In the genomic region with DNA sequence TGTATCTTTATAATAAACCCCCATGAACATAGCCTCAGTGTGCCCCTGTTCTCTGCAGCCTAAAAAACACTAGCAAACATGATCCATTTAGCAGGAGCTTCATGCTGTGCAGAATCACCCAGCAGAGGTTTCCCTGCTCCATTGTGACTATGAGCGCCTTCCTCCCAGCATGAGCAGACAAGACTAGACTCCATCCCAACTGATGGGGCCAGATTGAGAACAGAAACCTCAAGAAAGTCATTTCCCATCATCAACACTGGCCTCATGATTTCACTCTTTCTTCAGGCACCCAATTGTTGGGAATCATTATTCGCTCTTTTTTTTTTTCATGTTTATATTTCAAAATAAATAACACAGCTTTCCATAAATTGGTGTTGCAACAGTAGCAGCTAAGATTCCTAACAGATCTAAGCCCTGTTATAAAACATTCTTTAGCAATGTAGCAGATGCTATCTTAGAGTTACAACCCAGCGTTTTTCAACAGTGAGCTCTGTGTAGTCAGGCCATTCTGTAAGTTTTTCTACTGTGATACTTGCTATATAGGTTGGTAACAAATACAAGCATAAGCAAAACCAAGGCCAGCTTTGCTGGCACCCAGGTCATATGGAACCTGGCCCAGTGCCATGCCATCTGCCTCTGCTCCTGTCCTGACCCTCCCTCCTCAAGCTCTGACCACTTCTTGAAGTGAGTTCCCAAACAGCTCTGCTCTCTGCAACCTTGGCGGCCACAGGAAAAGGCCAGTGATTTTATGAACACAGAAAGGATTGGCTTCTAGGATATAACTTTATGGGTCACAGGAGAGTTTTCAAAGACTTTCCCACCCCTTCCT, we compare ENCODE assay signal across 11 cellular contexts. TPM values are rescaled to one million over a fixed set of nuclear protein-coding genes. Genes with fewer than 3 reads are reported as not detected.
DNase-seq lines count a peak whose midpoint lies in the region; ATAC-seq and TF ChIP-seq lines count a peak whose summit lies in the region.
"Had no signal": no experiment of that assay in that cellular context is flagged by ENCODE, and none has a peak within 500 bp of the region (broad histone marks: within the 10 kb centered on the region; RNA-seq: fewer than 3 reads in every experiment).

No MANE protein-coding gene starts in this region.

- no peak for ATAC-seq in HG03196 (IDR thresholded peaks at IDR 0.05; ENCODE audit: unreplicated experiment)
- ATAC-seq: sciatic nerve had no signal

- DNase-seq in NCI-H1105 treated with DMSO at 0.1 percent for 48 hours (lab: John Stamatoyannopoulos, UW) (peak; percentile 26), NCI-H1105 (lab: John Stamatoyannopoulos, UW) (no peak), NCI-H524 (lab: John Stamatoyannopoulos, UW) (peak; percentile 48 to 81), fibroblast of peridontal ligament (ENCODE audit: extremely low read depth) (peak; percentile 72), smooth muscle cell (lab: John Stamatoyannopoulos, UW; ENCODE audit: unreplicated experiment) (no peak), EL (no peak), globus pallidus (ENCODE audit: low spot score) (no peak)
- DNase-seq: 8988T; stimulated activated CD8-positive, alpha-beta memory T cell treated with anti-CD3 and anti-CD28 coated beads, Interleukin-4, amount 100 ng/mL, for 48 hours had no signal

- no peaks in the 10 kb centered on the region for H3K36me3 ChIP-seq in smooth muscle cell (ENCODE audit: low read depth)

- WGBS in smooth muscle cell (ENCODE audit: low lambda C conversion rate): 72% methylated on average over 4 of the region's 4 CpGs

- peaks cover 16% of the 10 kb centered on the region for H3K4me1 ChIP-seq in smooth muscle cell (ENCODE audit: low read depth)

- H3K9ac ChIP-seq in smooth muscle cell (ENCODE audit: low read depth): no peak overlapping the region

- H3K4me2 ChIP-seq in smooth muscle cell: peak overlapping the region; percentile 53

- TF ChIP-seq CTCF in smooth muscle cell (IDR thresholded peaks at IDR 0.05; ENCODE audit: borderline replicate concordance, insufficient read depth, poor library complexity, severe bottlenecking): no peak

- H3K27ac ChIP-seq in smooth muscle cell (ENCODE audit: low read depth): peak overlapping the region; percentile 56

- peaks cover 30% of the 10 kb centered on the region for H3F3A ChIP-seq in smooth muscle cell (ENCODE audit: low read depth)

- H4K20me1 ChIP-seq in smooth muscle cell (ENCODE audit: low read depth): no peaks in the 10 kb centered on the region

- no peaks in the 10 kb centered on the region for H3K9me3 ChIP-seq in smooth muscle cell (replicated peaks; ENCODE audit: low read depth)

- no peaks in the 10 kb centered on the region for H3K27me3 ChIP-seq in smooth muscle cell (ENCODE audit: low read depth)

- peaks cover 31% of the 10 kb centered on the region for H3K79me2 ChIP-seq in smooth muscle cell (ENCODE audit: low read depth)

- no peak overlapping the region for H2AFZ ChIP-seq in smooth muscle cell (ENCODE audit: low read depth)

- no peak overlapping the region for H3K4me3 ChIP-seq in smooth muscle cell

RNA-seq across cellular contexts. Expression of gene NOD1, which starts 13.0 kb away (rescaled TPM):
- total RNA-seq in smooth muscle cell: 10.5 and 13.4 TPM in 2 replicates
- polyA plus RNA-seq in smooth muscle cell: 8.6 and 9.7 TPM in 2 replicates

RNA-seq across cellular contexts. Expression of gene GGCT, which starts 39.1 kb away (rescaled TPM):
- total RNA-seq in smooth muscle cell: 41.4 and 53.1 TPM in 2 replicates
- 36.9 and 39.3 TPM in 2 replicates for polyA plus RNA-seq in smooth muscle cell

Comparison
In these comparisons a context has a peak if more than half of its experiments do, and no peak if none do; other contexts are left out.
1. DNase-seq: peak in NCI-H1105 treated with DMSO at 0.1 percent for 48 hours (single experiment), NCI-H524 (2 of 2) and fibroblast of peridontal ligament (single experiment); none in NCI-H1105 (single experiment), smooth muscle cell (single experiment), EL (single experiment) and globus pallidus (single experiment).